In genomic region chr22:43128116-43128515, GRCh38 we compare ENCODE assay signal across 1 cellular context.
TF ChIP-seq lines count a peak whose summit lies in the region.

No MANE protein-coding gene starts in this region.

TF ChIP-seq in IMR-90, 13 proteins besides CTCF, POLR2A, EP300 and RAD21:
- TF ChIP-seq BHLHE40 (IDR thresholded peaks at IDR 0.05; ENCODE audit: low read depth, low read length) (no peak), CEBPB (IDR thresholded peaks at IDR 0.05; ENCODE audit: low read depth, low read length) (no peak), MXI1 (IDR thresholded peaks at IDR 0.05; ENCODE audit: borderline replicate concordance, low read depth, low read length) (no peak), FOS (IDR thresholded peaks at IDR 0.05; ENCODE audit: low read depth, low read length) (no peak), RFX5 (IDR thresholded peaks at IDR 0.05; ENCODE audit: low read depth, low read length) (no peak), MAFK (IDR thresholded peaks at IDR 0.05; ENCODE audit: low read depth, low read length) (no peak), SMC3 (IDR thresholded peaks at IDR 0.05; ENCODE audit: low read depth, low read length) (no peak), MAZ (IDR thresholded peaks at IDR 0.05; ENCODE audit: borderline replicate concordance, low read depth, low read length) (no peak), CHD1 (IDR thresholded peaks at IDR 0.05; ENCODE audit: low read depth, low read length) (no peak)
- TF ChIP-seq, protein P1, sequence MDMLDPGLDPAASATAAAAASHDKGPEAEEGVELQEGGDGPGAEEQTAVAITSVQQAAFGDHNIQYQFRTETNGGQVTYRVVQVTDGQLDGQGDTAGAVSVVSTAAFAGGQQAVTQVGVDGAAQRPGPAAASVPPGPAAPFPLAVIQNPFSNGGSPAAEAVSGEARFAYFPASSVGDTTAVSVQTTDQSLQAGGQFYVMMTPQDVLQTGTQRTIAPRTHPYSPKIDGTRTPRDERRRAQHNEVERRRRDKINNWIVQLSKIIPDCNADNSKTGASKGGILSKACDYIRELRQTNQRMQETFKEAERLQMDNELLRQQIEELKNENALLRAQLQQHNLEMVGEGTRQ (IDR thresholded peaks at IDR 0.05; ENCODE audit: low read depth, low read length), result no peak
- TF ChIP-seq, protein P2, sequence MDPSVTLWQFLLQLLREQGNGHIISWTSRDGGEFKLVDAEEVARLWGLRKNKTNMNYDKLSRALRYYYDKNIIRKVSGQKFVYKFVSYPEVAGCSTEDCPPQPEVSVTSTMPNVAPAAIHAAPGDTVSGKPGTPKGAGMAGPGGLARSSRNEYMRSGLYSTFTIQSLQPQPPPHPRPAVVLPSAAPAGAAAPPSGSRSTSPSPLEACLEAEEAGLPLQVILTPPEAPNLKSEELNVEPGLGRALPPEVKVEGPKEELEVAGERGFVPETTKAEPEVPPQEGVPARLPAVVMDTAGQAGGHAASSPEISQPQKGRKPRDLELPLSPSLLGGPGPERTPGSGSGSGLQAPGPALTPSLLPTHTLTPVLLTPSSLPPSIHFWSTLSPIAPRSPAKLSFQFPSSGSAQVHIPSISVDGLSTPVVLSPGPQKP (IDR thresholded peaks at IDR 0.05; ENCODE audit: borderline replicate concordance, low read depth, low read length), result no peak
